Comparison of ENCODE assay signal across 15 cellular contexts in the genomic region with DNA sequence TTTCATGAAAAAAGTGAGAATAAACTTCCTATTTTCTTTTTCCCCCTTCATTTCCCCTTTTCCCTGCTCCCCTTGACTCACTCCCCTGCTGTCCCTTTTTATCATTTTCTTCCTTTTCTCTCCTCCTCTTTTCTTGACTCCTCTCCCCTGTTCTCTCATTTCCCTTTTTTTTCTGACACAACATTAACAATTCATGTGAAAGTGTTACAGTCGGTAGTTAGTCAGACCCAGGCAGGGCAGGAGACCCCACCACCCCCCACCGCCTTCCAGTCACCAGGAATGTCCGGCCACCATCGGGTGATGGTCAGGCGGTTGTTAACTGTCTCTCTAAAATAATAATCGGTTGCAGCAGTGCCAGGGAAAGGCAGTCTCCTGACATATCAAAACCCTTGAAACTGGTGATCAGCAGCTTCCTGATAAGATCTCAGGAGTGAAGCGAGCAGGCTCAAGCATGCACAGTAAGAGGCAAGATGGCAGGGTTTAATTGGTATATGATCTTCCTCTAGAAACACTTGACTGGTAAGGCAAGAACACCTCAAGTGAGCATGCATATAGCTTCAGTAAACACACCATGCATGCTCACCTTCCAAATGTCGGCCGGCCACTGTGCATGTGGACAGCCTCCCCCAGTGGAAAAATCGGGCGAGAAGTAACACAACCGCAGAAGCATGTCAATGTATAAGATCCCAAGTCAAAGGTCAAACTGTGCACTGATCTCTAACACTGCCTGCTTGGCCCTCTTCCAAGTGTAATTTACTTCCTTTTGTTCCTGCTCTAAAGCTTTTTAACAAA.
A peak's percentile ranks its signal among the peaks of the same experiment; 100 is the strongest.
DNase-seq lines count a peak whose midpoint lies in the region; ATAC-seq and FAIRE-seq lines count a peak whose summit lies in the region.
"Had no signal": no experiment of that assay in that cellular context is flagged by ENCODE, and none has a peak within 500 bp of the region (broad histone marks: within the 10 kb centered on the region; RNA-seq: fewer than 3 reads in every experiment).

No MANE protein-coding gene starts in this region.

- H3K36me3 Mint-ChIP-seq in T-helper 17 cell (ENCODE audit: low read depth) = no peaks in the 10 kb centered on the region

- H3K27me3 Mint-ChIP-seq in T-helper 17 cell = no peaks in the 10 kb centered on the region

- H3K27ac Mint-ChIP-seq in T-helper 17 cell = no peak overlapping the region

- H3K27me3 ChIP-seq in duodenal mucosa (ENCODE audit: control insufficient read depth in 1 of 2, insufficient read depth in 2 of 2, low read length in 2 of 2) (no peaks in the 10 kb centered on the region), small intestine (ENCODE audit: control insufficient read depth in 2 of 2, insufficient read depth in 2 of 2, low read length in 2 of 2) (no peaks in the 10 kb centered on the region)
- H3K27me3 ChIP-seq: cardiac muscle cell, ovary had no signal

- no peaks in the 10 kb centered on the region for H3K4me1 Mint-ChIP-seq in T-helper 17 cell

- H3K36me3 ChIP-seq in duodenal mucosa (ENCODE audit: control insufficient read depth in 1 of 2, insufficient read depth in 2 of 2, low read length in 2 of 2) (no peaks in the 10 kb centered on the region), small intestine (ENCODE audit: control insufficient read depth in 2 of 2, insufficient read depth in 2 of 2, low read length in 2 of 2) (no peaks in the 10 kb centered on the region)
- H3K36me3 ChIP-seq: cardiac muscle cell, ovary had no signal

- no peak overlapping the region for H3K4me3 Mint-ChIP-seq in T-helper 17 cell

- H3K27ac ChIP-seq in duodenal mucosa (ENCODE audit: low read depth, low read length) = no peak overlapping the region
- no peak overlapping the region for H3K27ac ChIP-seq in small intestine (ENCODE audit: low read depth in 1 of 2, low read length in 1 of 2)
- H3K27ac ChIP-seq: cardiac muscle cell, ovary had no signal

- H3K9ac ChIP-seq in duodenal mucosa (ENCODE audit: low read depth in 1 of 2, low read length in 2 of 2) = no peak overlapping the region

- H3K4me3 ChIP-seq in duodenal mucosa (ENCODE audit: low read depth in 1 of 2, low read length in 2 of 2) (peak overlapping the region; percentile 4 to 8), small intestine (ENCODE audit: low read depth in 1 of 2, low read length in 2 of 2) (no peak overlapping the region)
- H3K4me3 ChIP-seq: cardiac muscle cell, ovary had no signal

- WGBS in small intestine, 3 donors = 41 to 68% (median 56%) methylated on average over 12 of the region's 12 CpGs

- H3K9me3 ChIP-seq in duodenal mucosa (ENCODE audit: control insufficient read depth in 1 of 2, low read length in 2 of 2) = no peaks in the 10 kb centered on the region
- no peaks in the 10 kb centered on the region for H3K9me3 ChIP-seq in small intestine (ENCODE audit: control insufficient read depth, low read depth)
- H3K9me3 ChIP-seq in T-helper 17 cell (ENCODE audit: control insufficient read depth, low read length, poor library complexity, severe bottlenecking) = no peaks in the 10 kb centered on the region
- H3K9me3 ChIP-seq: ovary had no signal

- no peak for ATAC-seq in T-helper 17 cell
- ATAC-seq: esophagus mucosa had no signal

- no peak for FAIRE-seq in small intestine (lab: Jason Lieb, UNC)
- FAIRE-seq: A204.1 had no signal

- H3K4me1 ChIP-seq in duodenal mucosa (ENCODE audit: control insufficient read depth in 1 of 2, insufficient read depth in 2 of 2, low read length in 2 of 2) (no peaks in the 10 kb centered on the region), small intestine (ENCODE audit: control insufficient read depth in 2 of 2, insufficient read depth in 1 of 2, low read depth in 1 of 2, low read length in 1 of 2) (no peaks in the 10 kb centered on the region)

- peak; percentile 1 for DNase-seq in NCI-H2107 (lab: John Stamatoyannopoulos, UW)
- no peak for DNase-seq in NCI-H2107 treated with DMSO at 0.1 percent for 48 hours (lab: John Stamatoyannopoulos, UW; ENCODE audit: unreplicated experiment)
- DNase-seq in NCI-H510A treated with DMSO at 0.1 percent for 48 hours (lab: John Stamatoyannopoulos, UW) = peak; percentile 45
- DNase-seq in small intestine = peak; percentile 79
- DNase-seq in T-helper 17 cell = no peak
- DNase-seq in activated T-cell treated with anti-CD3 and anti-CD28 coated beads for 4 hours = no peak
- DNase-seq in kidney glomerular epithelial cell (lab: John Stamatoyannopoulos, UW) = no peak
- DNase-seq: activated naive CD4-positive, alpha-beta T cell; ovary; stimulated activated CD4-positive, alpha-beta T cell treated with anti-CD3 and anti-CD28 coated beads, Interleukin-15, amount 100 ng/mL, for 24 hours; T-helper 9 cell had no signal

Comparison
In these comparisons a context has a peak if more than half of its experiments do, and no peak if none do; other contexts are left out.
1. DNase-seq: peak in NCI-H2107 (single experiment), NCI-H510A treated with DMSO at 0.1 percent for 48 hours (single experiment) and small intestine (single experiment); none in NCI-H2107 treated with DMSO at 0.1 percent for 48 hours (single experiment), T-helper 17 cell (0 of 3), activated T-cell treated with anti-CD3 and anti-CD28 coated beads for 4 hours (single experiment) and kidney glomerular epithelial cell (single experiment).
2. H3K4me3 ChIP-seq: peak in duodenal mucosa (2 of 2); none in small intestine (0 of 2).